Comparison of ENCODE assay signal across 3 cellular contexts in genomic region chr2:27425039-27425438, GRCh38. TPM values are rescaled to one million over a fixed set of nuclear protein-coding genes. Genes with fewer than 3 reads are reported as not detected.
"Had no signal": no experiment of that assay in that cellular context is flagged by ENCODE, and none has a peak within 500 bp of the region (broad histone marks: within the 10 kb centered on the region; RNA-seq: fewer than 3 reads in every experiment).

No MANE protein-coding gene starts in this region.

RNA-seq across cellular contexts. Expression of gene KRTCAP3, which starts 17.1 kb away (rescaled TPM):
- total RNA-seq: occipital lobe, pulmonary artery endothelial cell, skeletal muscle tissue had no signal
